8 cellular contexts compared by ENCODE assay signal in the genomic region with DNA sequence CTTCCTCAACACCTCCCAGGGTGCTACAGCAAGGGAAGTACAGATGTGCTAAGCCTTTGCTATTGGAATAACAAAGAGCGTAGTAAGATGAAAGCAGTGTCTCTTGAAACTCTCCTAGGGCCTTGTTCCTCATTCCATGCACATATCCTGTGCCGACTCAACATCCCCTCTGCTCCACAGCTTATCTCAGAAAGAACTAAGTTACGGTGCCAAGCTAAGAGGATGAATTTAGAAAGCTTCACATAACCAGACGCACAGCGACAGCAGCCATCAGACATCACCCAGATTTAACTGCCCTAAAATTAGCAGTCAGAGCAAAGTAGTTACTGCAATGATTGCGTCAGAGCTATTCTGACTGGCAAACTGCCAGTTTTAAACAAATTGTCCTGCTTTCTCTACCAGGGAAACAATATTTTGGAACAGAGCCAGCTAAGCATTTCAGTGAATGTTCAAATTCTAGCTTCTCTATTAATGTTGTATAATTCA.
DNase-seq lines count a peak whose midpoint lies in the region; ATAC-seq and TF ChIP-seq lines count a peak whose summit lies in the region.

No MANE protein-coding gene starts in this region.

- no peaks in the 10 kb centered on the region for H3K4me1 Mint-ChIP-seq in T-helper 2 cell treated with Interferon-gamma antibody and Interleukin-4, amounts not matched to agents 5 μg/mL and 100 μg/mL, for 36 hours (ENCODE audit: low read depth)

- in situ Hi-C loops in KBM-7 (cut with MboI; ENCODE audit: low pct_unique_long_range_greater_than_20kb, low sequenced_read_pairs): no loop called here

- peaks cover 6% of the 10 kb centered on the region for H3K27me3 Mint-ChIP-seq in T-helper 2 cell treated with Interferon-gamma antibody and Interleukin-4, amounts not matched to agents 5 μg/mL and 100 μg/mL, for 36 hours (ENCODE audit: low read depth)

- no peaks in the 10 kb centered on the region for H3K36me3 Mint-ChIP-seq in T-helper 2 cell treated with Interferon-gamma antibody and Interleukin-4, amounts not matched to agents 5 μg/mL and 100 μg/mL, for 36 hours (ENCODE audit: low read depth)

- H3K4me3 Mint-ChIP-seq in T-helper 2 cell treated with Interferon-gamma antibody and Interleukin-4, amounts not matched to agents 5 μg/mL and 100 μg/mL, for 36 hours: no peak overlapping the region

- DNase-seq in KBM-7: peak; percentile 43
- DNase-seq in NT2/D1 (ENCODE audit: low read depth, low spot score): peak; percentile 71
- DNase-seq in epithelial cell of esophagus (ENCODE audit: low read depth): peak; percentile 81
- DNase-seq in stimulated activated naive CD4-positive, alpha-beta T cell treated with Interleukin-2 at 50 U/mL for 16 hours (lab: John Stamatoyannopoulos, UW): no peak
- no peak for DNase-seq in T-helper 2 cell treated with Interferon-gamma antibody and Interleukin-4, amounts not matched to agents 5 μg/mL and 100 μg/mL, for 36 hours (ENCODE audit: low spot score)

- H3K27ac Mint-ChIP-seq in T-helper 2 cell treated with Interferon-gamma antibody and Interleukin-4, amounts not matched to agents 5 μg/mL and 100 μg/mL, for 36 hours: no peak overlapping the region

- H3K9ac ChIP-seq in NT2/D1 (ENCODE audit: insufficient read length, low read depth): no peak overlapping the region
- no peak overlapping the region for H3K9ac ChIP-seq in muscle layer of colon (ENCODE audit: low read length)

- H3K9me3 Mint-ChIP-seq in T-helper 2 cell treated with Interferon-gamma antibody and Interleukin-4, amounts not matched to agents 5 μg/mL and 100 μg/mL, for 36 hours: no peaks in the 10 kb centered on the region

- no peak overlapping the region for H3K4me3 ChIP-seq in NT2/D1 (ENCODE audit: insufficient read length, low read depth)
- no peak overlapping the region for H3K4me3 ChIP-seq in epithelial cell of esophagus (ENCODE audit: low read length)
- no peak overlapping the region for H3K4me3 ChIP-seq in muscle layer of colon (ENCODE audit: low read depth in 1 of 2, low read length in 2 of 2)

- H3K27me3 ChIP-seq in NT2/D1 (ENCODE audit: insufficient read depth, insufficient read length): no peaks in the 10 kb centered on the region
- no peaks in the 10 kb centered on the region for H3K27me3 ChIP-seq in muscle layer of colon (ENCODE audit: control insufficient read depth in 1 of 2, insufficient read depth in 2 of 2, low read length in 2 of 2)

- TF ChIP-seq CTCF in epithelial cell of esophagus (IDR thresholded peaks at IDR 0.05; ENCODE audit: insufficient read depth, low read depth, low read length, missing control alignments): no peak

- H3K9me3 ChIP-seq in NT2/D1 (ENCODE audit: insufficient read depth, low read length) (no peaks in the 10 kb centered on the region), muscle layer of colon (ENCODE audit: low read length) (no peaks in the 10 kb centered on the region)

- H3K36me3 ChIP-seq in NT2/D1 (ENCODE audit: insufficient read depth, insufficient read length, low read length) (peaks cover 3% of the 10 kb centered on the region), muscle layer of colon (ENCODE audit: insufficient read depth, low read length) (no peaks in the 10 kb centered on the region)

- ATAC-seq in HG02885 (IDR thresholded peaks at IDR 0.05; ENCODE audit: poor library complexity, unreplicated experiment): no peak
- ATAC-seq in GM18861 (IDR thresholded peaks at IDR 0.05; ENCODE audit: unreplicated experiment): no peak

- H3K27ac ChIP-seq in muscle layer of colon (ENCODE audit: low read depth, low read length): peak overlapping the region; percentile 73

- peaks cover 9% of the 10 kb centered on the region for H3K4me1 ChIP-seq in NT2/D1 (ENCODE audit: insufficient read depth, insufficient read length)
- H3K4me1 ChIP-seq in muscle layer of colon (ENCODE audit: insufficient read depth, low read length): peaks cover 18% of the 10 kb centered on the region

Comparison
In these comparisons a context has a peak if more than half of its experiments do, and no peak if none do; other contexts are left out.
1. DNase-seq: peak in KBM-7 (single experiment), NT2/D1 (single experiment) and epithelial cell of esophagus (single experiment); none in stimulated activated naive CD4-positive, alpha-beta T cell treated with Interleukin-2 at 50 U/mL for 16 hours (single experiment) and T-helper 2 cell treated with Interferon-gamma antibody and Interleukin-4, amounts not matched to agents 5 μg/mL and 100 μg/mL, for 36 hours (single experiment).